In genomic region chr4:121304843-121305348, GRCh38 we compare ENCODE assay signal across 16 cellular contexts.
"Had no signal": no experiment of that assay in that cellular context is flagged by ENCODE, and none has a peak within 500 bp of the region (broad histone marks: within the 10 kb centered on the region; RNA-seq: fewer than 3 reads in every experiment).

No MANE protein-coding gene starts in this region.

- FAIRE-seq: astrocyte, urothelium cell line had no signal

- H3K36me3 Mint-ChIP-seq: activated naive CD4-positive, alpha-beta T cell treated with anti-CD3 and anti-CD28 coated beads, Interleukin-2, amount 50 U/mL, for 72 hours; mesothelial cell of epicardium had no signal

- ATAC-seq: activated naive CD4-positive, alpha-beta T cell treated with anti-CD3 and anti-CD28 coated beads, Interleukin-2, amount 50 U/mL, for 72 hours; effector memory CD8-positive, alpha-beta T cell; heart right ventricle; left cardiac atrium had no signal

- H3K4me3 Mint-ChIP-seq: effector memory CD8-positive, alpha-beta T cell; mesothelial cell of epicardium had no signal

- DNase-seq: activated CD4-positive, alpha-beta T cell treated with anti-CD3 and anti-CD28 coated beads for 1 hour; activated gamma-delta T cell treated with Interleukin-2 at 50 U/mL for 16 hours; adrenal gland; cerebellar nuclear complex; effector memory CD8-positive, alpha-beta T cell; esophagus squamous epithelium; heart right ventricle; left cardiac atrium; stimulated activated CD4-positive, alpha-beta T cell treated with anti-CD3 and anti-CD28 coated beads, Interleukin-2, amount 100 ng/mL, for 24 hours; stimulated activated naive CD4-positive, alpha-beta T cell treated with Interleukin-2 at 50 U/mL for 16 hours; thyroid gland; WERI-Rb-1 had no signal

- H3K27ac Mint-ChIP-seq: activated naive CD4-positive, alpha-beta T cell treated with anti-CD3 and anti-CD28 coated beads, Interleukin-2, amount 50 U/mL, for 72 hours; mesothelial cell of epicardium had no signal

- H3K9me3 Mint-ChIP-seq: activated naive CD4-positive, alpha-beta T cell treated with anti-CD3 and anti-CD28 coated beads, Interleukin-2, amount 50 U/mL, for 72 hours; effector memory CD8-positive, alpha-beta T cell; mesothelial cell of epicardium had no signal

- H3K27me3 Mint-ChIP-seq: effector memory CD8-positive, alpha-beta T cell had no signal
